In the genomic region with DNA sequence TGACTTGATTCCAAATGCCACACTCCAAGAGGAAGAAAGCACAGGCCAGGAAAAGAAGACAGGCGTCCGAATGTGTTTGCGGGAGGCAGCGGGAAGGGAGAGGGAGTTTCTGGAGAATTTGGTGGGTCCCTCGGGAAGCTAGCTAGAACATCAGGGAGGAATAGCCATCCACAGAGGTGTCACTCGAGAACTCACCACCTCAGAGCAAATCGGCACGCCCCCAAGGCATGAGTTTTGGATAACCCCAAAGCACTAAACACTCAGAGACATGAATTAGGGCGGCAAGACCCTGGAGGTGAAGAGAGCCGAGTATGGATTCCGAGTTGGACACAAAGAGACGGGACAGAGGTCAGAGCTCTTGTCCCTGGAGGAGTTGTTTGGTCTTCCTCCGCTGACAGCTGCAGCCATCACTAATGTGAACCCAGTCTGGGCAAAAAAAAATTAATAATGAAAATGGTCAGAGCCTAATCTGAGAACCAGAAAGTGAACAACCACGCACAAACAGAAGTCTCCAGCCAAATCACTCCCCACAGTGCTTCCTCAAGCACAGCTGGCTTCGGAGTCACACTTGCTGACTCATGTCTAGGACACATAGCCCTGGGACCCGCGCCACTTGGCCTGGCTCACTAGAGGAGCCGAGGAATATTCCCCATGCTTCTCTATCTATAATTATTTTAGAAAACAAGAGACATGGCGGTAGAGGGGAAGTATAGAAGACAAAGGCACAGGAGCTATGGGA, we compare ENCODE assay signal across 8 cellular contexts.
DNase-seq lines count a peak whose midpoint lies in the region; TF ChIP-seq lines count a peak whose summit lies in the region.
"Had no signal": no experiment of that assay in that cellular context is flagged by ENCODE, and none has a peak within 500 bp of the region (broad histone marks: within the 10 kb centered on the region; RNA-seq: fewer than 3 reads in every experiment).

No MANE protein-coding gene starts in this region.

- peak overlapping the region; percentile 55 to 86 (median 77) for H3K27ac ChIP-seq in tibial nerve

- peak overlapping the region; percentile 71 for H3K27ac Mint-ChIP-seq in dendritic cell treated with granulocyte-macrophage colony-stimulating factor and Interleukin-4, amounts not matched to agents 40 ng/mL and 50 ng/mL, for 4 days

- peaks cover 0 to 65% (median 14%) of the 10 kb centered on the region in 4 donors for H3K4me1 ChIP-seq in tibial nerve

- H3K4me1 Mint-ChIP-seq in dendritic cell treated with granulocyte-macrophage colony-stimulating factor and Interleukin-4, amounts not matched to agents 40 ng/mL and 50 ng/mL, for 4 days (ENCODE audit: low read depth), result peaks cover 54% of the 10 kb centered on the region

- peaks cover 33% of the 10 kb centered on the region for H3K36me3 Mint-ChIP-seq in dendritic cell treated with granulocyte-macrophage colony-stimulating factor and Interleukin-4, amounts not matched to agents 40 ng/mL and 50 ng/mL, for 4 days (ENCODE audit: low read depth)

- H3K9me3 ChIP-seq in tibial nerve, result no peaks in the 10 kb centered on the region

- H3K4me3 Mint-ChIP-seq in dendritic cell treated with granulocyte-macrophage colony-stimulating factor and Interleukin-4, amounts not matched to agents 40 ng/mL and 50 ng/mL, for 4 days, result no peak overlapping the region

- peaks cover 0 to 3% (median 0%) of the 10 kb centered on the region in 3 donors for H3K36me3 ChIP-seq in tibial nerve

- TF ChIP-seq EP300 in tibial nerve (IDR thresholded peaks at IDR 0.05), result peak in 1 of 2 donors; percentile 70

- intact Hi-C loops in dendritic cell treated with granulocyte-macrophage colony-stimulating factor and Interleukin-4, amounts not matched to agents 40 ng/mL and 50 ng/mL, for 4 days (cut with micrococcal nuclease), result loop anchor here (10.0 kb wide), 1 partner anchor 116 kb away; no protein-coding TSS in a partner anchor

- TF ChIP-seq POLR2A in tibial nerve (IDR thresholded peaks at IDR 0.05), result no peak

- DNase-seq in NCI-H446 treated with DMSO at 0.1 percent for 48 hours (lab: John Stamatoyannopoulos, UW), result peak; percentile 70
- DNase-seq in medulla oblongata (ENCODE audit: extremely low spot score), result peak; percentile 63
- DNase-seq in tibial nerve (ENCODE audit: low spot score in 2 of 2), result peak; percentile 84 to 90
- no peak for DNase-seq in SKM-1 (lab: John Stamatoyannopoulos, UW; ENCODE audit: unreplicated experiment)
- DNase-seq in NCI-H1105 treated with DMSO at 0.1 percent for 48 hours (lab: John Stamatoyannopoulos, UW), result no peak
- DNase-seq in SW480 (ENCODE audit: low spot score), result no peak
- DNase-seq: NCI-H226 had no signal

- H3K9me3 Mint-ChIP-seq in dendritic cell treated with granulocyte-macrophage colony-stimulating factor and Interleukin-4, amounts not matched to agents 40 ng/mL and 50 ng/mL, for 4 days, result no peaks in the 10 kb centered on the region

- no peak overlapping the region for H3K4me3 ChIP-seq in tibial nerve

- H3K27me3 Mint-ChIP-seq in dendritic cell treated with granulocyte-macrophage colony-stimulating factor and Interleukin-4, amounts not matched to agents 40 ng/mL and 50 ng/mL, for 4 days, result peaks cover 3% of the 10 kb centered on the region

- TF ChIP-seq CTCF in tibial nerve (IDR thresholded peaks at IDR 0.05), result no peak

- no peaks in the 10 kb centered on the region for H3K27me3 ChIP-seq in tibial nerve

- 46 to 63% methylated on average over 19 of the region's 19 CpGs for WGBS in tibial nerve, 2 donors

Comparison
In these comparisons a context has a peak if more than half of its experiments do, and no peak if none do; other contexts are left out.
1. DNase-seq: peak in NCI-H446 treated with DMSO at 0.1 percent for 48 hours (single experiment), medulla oblongata (single experiment) and tibial nerve (2 of 2); none in SKM-1 (single experiment), NCI-H1105 treated with DMSO at 0.1 percent for 48 hours (single experiment) and SW480 (single experiment).